ENCODE assay signal across 27 cellular contexts in the genomic region with DNA sequence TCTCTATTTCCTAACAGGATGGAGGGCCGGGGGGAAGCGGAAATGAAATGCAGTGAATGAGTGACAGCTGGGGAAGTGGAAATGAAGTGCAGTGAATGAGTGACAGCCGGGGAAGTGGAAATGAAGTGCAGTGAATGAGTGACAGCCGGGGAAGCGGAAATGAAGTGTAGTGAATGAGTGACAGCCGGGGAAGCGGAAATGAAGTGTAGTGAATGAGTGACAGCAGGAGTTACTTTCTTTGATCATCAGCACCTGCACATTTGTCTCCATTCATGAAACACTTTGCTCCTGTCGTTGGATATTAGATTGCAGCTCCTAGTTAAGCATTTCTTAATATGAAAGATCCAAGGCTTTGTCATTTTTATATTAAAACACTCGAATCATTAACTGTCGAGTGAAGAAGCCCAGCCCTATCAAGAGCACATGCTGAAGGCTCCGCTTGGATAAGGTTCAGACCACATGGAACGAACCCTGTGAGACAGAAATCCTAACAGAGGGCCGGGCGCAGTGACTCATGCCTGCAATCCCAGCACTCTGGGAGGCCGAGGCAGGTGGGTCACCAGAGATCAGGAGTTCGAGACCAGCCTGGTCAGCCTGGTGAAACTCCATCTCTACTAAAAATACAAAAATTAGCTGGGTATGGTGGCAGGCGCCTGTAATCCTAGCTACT.
"Had no signal": no experiment of that assay in that cellular context is flagged by ENCODE, and none has a peak within 500 bp of the region (broad histone marks: within the 10 kb centered on the region; RNA-seq: fewer than 3 reads in every experiment).

No MANE protein-coding gene starts in this region.

- H3K4me1 ChIP-seq: esophagus squamous epithelium, heart right ventricle, lower lobe of right lung, parathyroid adenoma, right atrium auricular region, suprapubic skin, transverse colon, vagina had no signal

- H3K27ac Mint-ChIP-seq: naive thymus-derived CD8-positive, alpha-beta T cell had no signal

- H3K27me3 ChIP-seq: esophagus squamous epithelium, right atrium auricular region, suprapubic skin, transverse colon, vagina had no signal

- H3K4me3 ChIP-seq: coronary artery, esophagus squamous epithelium, heart right ventricle, lower lobe of right lung, right atrium auricular region, smooth muscle cell, suprapubic skin, transverse colon, vagina had no signal

- H3K4me1 Mint-ChIP-seq: naive thymus-derived CD8-positive, alpha-beta T cell; stimulated activated naive CD8-positive, alpha-beta T cell treated with anti-CD3 and anti-CD28 coated beads, Interleukin-15, amount 100 ng/mL, for 72 hours had no signal

- H3K27me3 Mint-ChIP-seq: progenitor cell of endocrine pancreas had no signal

- DNase-seq: dermis blood vessel endothelial cell; effector memory CD4-positive, alpha-beta T cell; esophagus squamous epithelium; foreskin melanocyte; glutamatergic neuron; heart right ventricle; hippocampal formation; left colon; left ventricle myocardium superior; lower lobe of right lung; naive thymus-derived CD8-positive, alpha-beta T cell; stimulated activated CD4-positive, alpha-beta T cell treated with anti-CD3 and anti-CD28 coated beads, Interleukin-12 subunit alpha, Interleukin-12 subunit beta, amount 100 ng/mL, for 4 hours; stimulated activated CD4-positive, alpha-beta T cell treated with anti-CD3 and anti-CD28 coated beads, Interleukin-1b, Interleukin-23, amount 100 ng/mL, for 48 hours; stimulated activated CD4-positive, alpha-beta T cell treated with anti-CD3 and anti-CD28 coated beads, Interleukin-4, amount 100 ng/mL, for 1 hour; stimulated activated CD8-positive, alpha-beta memory T cell treated with anti-CD3 and anti-CD28 coated beads, Interleukin-4, amount 100 ng/mL, for 48 hours; stimulated activated naive CD4-positive, alpha-beta T cell; stimulated activated naive CD8-positive, alpha-beta T cell treated with anti-CD3 and anti-CD28 coated beads, Interleukin-15, amount 100 ng/mL, for 72 hours; transverse colon had no signal

- H3K4me3 Mint-ChIP-seq: naive thymus-derived CD8-positive, alpha-beta T cell; neural crest cell; stimulated activated naive CD8-positive, alpha-beta T cell treated with anti-CD3 and anti-CD28 coated beads, Interleukin-15, amount 100 ng/mL, for 72 hours had no signal

- H3K36me3 Mint-ChIP-seq: naive thymus-derived CD8-positive, alpha-beta T cell had no signal

- H3K36me3 ChIP-seq: esophagus squamous epithelium, heart right ventricle, lower lobe of right lung, right atrium auricular region, suprapubic skin, transverse colon, vagina had no signal

- H3K27ac ChIP-seq: coronary artery, esophagus squamous epithelium, heart right ventricle, lower lobe of right lung, parathyroid adenoma, right atrium auricular region, suprapubic skin, transverse colon, vagina had no signal

- H3K9me3 Mint-ChIP-seq: naive thymus-derived CD8-positive, alpha-beta T cell; neural crest cell; stimulated activated naive CD8-positive, alpha-beta T cell treated with anti-CD3 and anti-CD28 coated beads, Interleukin-15, amount 100 ng/mL, for 72 hours had no signal

- ATAC-seq: heart right ventricle; left colon; left ventricle myocardium superior; lower lobe of right lung; naive thymus-derived CD8-positive, alpha-beta T cell; sciatic nerve; stimulated activated naive CD8-positive, alpha-beta T cell treated with anti-CD3 and anti-CD28 coated beads, Interleukin-15, amount 100 ng/mL, for 72 hours had no signal

- H3K9me3 ChIP-seq: esophagus squamous epithelium, heart right ventricle, lower lobe of right lung, right atrium auricular region, transverse colon, vagina had no signal
